17 cellular contexts compared by ENCODE assay signal in genomic region chr19:19368087-19368486, GRCh38.
"Had no signal": no experiment of that assay in that cellular context is flagged by ENCODE, and none has a peak within 500 bp of the region (broad histone marks: within the 10 kb centered on the region; RNA-seq: fewer than 3 reads in every experiment).

No MANE protein-coding gene starts in this region.

- H3K27ac ChIP-seq: heart left ventricle, ovary, right atrium auricular region, stomach, thoracic aorta, transverse colon had no signal

- FAIRE-seq: endothelial cell of umbilical vein, frontal cortex, small intestine had no signal

- H3K36me3 ChIP-seq: heart left ventricle, ovary, right atrium auricular region, stomach, thoracic aorta, transverse colon had no signal

- ATAC-seq: heart left ventricle, left lobe of liver, natural killer cell had no signal

- H3K4me3 ChIP-seq: heart left ventricle, ovary, right atrium auricular region, stomach, thoracic aorta, transverse colon had no signal

- DNase-seq: hypothalamus; islet precursor cell; natural killer cell; nucleus accumbens; ovary; small intestine; stimulated activated CD4-positive, alpha-beta T cell treated with anti-CD3 and anti-CD28 coated beads, Interleukin-12 subunit alpha, Interleukin-12 subunit beta, amount 100 ng/mL, for 4 hours; stimulated activated naive CD4-positive, alpha-beta T cell; stomach; substantia nigra; transverse colon had no signal

- H3K27me3 ChIP-seq: heart left ventricle, ovary, right atrium auricular region, stomach, transverse colon had no signal

- H3K9me3 ChIP-seq: heart left ventricle, ovary, right atrium auricular region, stomach, thoracic aorta, transverse colon had no signal
